12 cellular contexts compared by ENCODE assay signal in the genomic region with DNA sequence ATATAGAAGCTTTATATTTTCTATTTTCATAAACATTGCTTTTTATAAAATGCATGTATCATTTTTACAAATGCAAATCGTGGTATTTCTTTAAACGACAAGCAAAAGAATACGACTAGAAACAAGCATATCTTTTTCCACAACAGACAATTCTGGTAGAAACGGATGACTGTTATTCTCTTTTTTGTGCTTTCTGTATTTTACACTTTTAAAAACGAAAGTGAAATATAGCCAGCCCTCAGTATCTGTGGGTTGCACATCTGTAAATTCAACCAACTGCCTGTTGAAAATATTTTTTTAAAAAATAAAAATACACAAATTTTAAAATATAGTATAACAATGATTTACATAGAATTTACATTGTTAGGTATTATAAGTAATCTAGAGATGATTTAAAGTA.
DNase-seq lines count a peak whose midpoint lies in the region; ATAC-seq, FAIRE-seq and TF ChIP-seq lines count a peak whose summit lies in the region.
"Had no signal": no experiment of that assay in that cellular context is flagged by ENCODE, and none has a peak within 500 bp of the region (broad histone marks: within the 10 kb centered on the region; RNA-seq: fewer than 3 reads in every experiment).

No MANE protein-coding gene starts in this region.

- no peaks in the 10 kb centered on the region for H3K9me3 Mint-ChIP-seq in activated T-helper 17 cell treated with anti-CD3 and anti-CD28 coated beads, Interleukin-2, amount 50 U/mL, for 72 hours
- H3K9me3 Mint-ChIP-seq in natural killer cell, result no peaks in the 10 kb centered on the region
- H3K9me3 Mint-ChIP-seq: mesothelial cell of epicardium had no signal

- DNase-seq in GM18507 (ENCODE audit: extremely low spot score, insufficient read length, low read depth) (no peak), NCI-H2081 treated with DMSO at 0.1 percent for 48 hours (lab: John Stamatoyannopoulos, UW) (no peak), natural killer cell (no peak)
- DNase-seq in stimulated activated naive CD4-positive, alpha-beta T cell treated with Interleukin-2 at 50 U/mL for 16 hours (lab: John Stamatoyannopoulos, UW), result no peak
- DNase-seq: nucleus accumbens; Right ventricle myocardium superior; stimulated activated CD4-positive, alpha-beta T cell treated with anti-CD3 and anti-CD28 coated beads, Interleukin-4, amount 100 ng/mL, for 24 hours had no signal

- H3K27ac Mint-ChIP-seq in activated T-helper 17 cell treated with anti-CD3 and anti-CD28 coated beads, Interleukin-2, amount 50 U/mL, for 72 hours, result no peak overlapping the region
- no peak overlapping the region for H3K27ac Mint-ChIP-seq in natural killer cell
- H3K27ac Mint-ChIP-seq: mesothelial cell of epicardium had no signal

- ATAC-seq in GM21381 (IDR thresholded peaks at IDR 0.05; ENCODE audit: unreplicated experiment) (peak; percentile 47), HG03159 (IDR thresholded peaks at IDR 0.05; ENCODE audit: unreplicated experiment) (peak; percentile 80), natural killer cell (no peak)
- ATAC-seq in activated T-helper 17 cell treated with anti-CD3 and anti-CD28 coated beads, Interleukin-2, amount 50 U/mL, for 72 hours (replicated peaks), result peak; percentile 53

- no peaks in the 10 kb centered on the region for H3K36me3 Mint-ChIP-seq in activated T-helper 17 cell treated with anti-CD3 and anti-CD28 coated beads, Interleukin-2, amount 50 U/mL, for 72 hours (ENCODE audit: low read depth)
- H3K36me3 Mint-ChIP-seq in natural killer cell, result no peaks in the 10 kb centered on the region

- intact Hi-C loops in natural killer cell (cut with micrococcal nuclease), result no loop called here

- no peak for TF ChIP-seq CTCF in natural killer cell (IDR thresholded peaks at IDR 0.05)

- H3K4me3 Mint-ChIP-seq in activated T-helper 17 cell treated with anti-CD3 and anti-CD28 coated beads, Interleukin-2, amount 50 U/mL, for 72 hours, result no peak overlapping the region
- H3K4me3 Mint-ChIP-seq in natural killer cell, result no peak overlapping the region
- H3K4me3 Mint-ChIP-seq: mesothelial cell of epicardium had no signal

- H3K27me3 Mint-ChIP-seq in activated T-helper 17 cell treated with anti-CD3 and anti-CD28 coated beads, Interleukin-2, amount 50 U/mL, for 72 hours, result peaks cover 5% of the 10 kb centered on the region
- peaks cover 0 to 3% of the 10 kb centered on the region in 2 donors for H3K27me3 Mint-ChIP-seq in natural killer cell (ENCODE audit: low read depth in 2 of 2)

- H3K4me1 Mint-ChIP-seq in activated T-helper 17 cell treated with anti-CD3 and anti-CD28 coated beads, Interleukin-2, amount 50 U/mL, for 72 hours, result no peaks in the 10 kb centered on the region
- H3K4me1 Mint-ChIP-seq in natural killer cell, result no peaks in the 10 kb centered on the region

- FAIRE-seq in GM18507 (lab: Jason Lieb, UNC), result peak; percentile 24
- FAIRE-seq: astrocyte had no signal

Comparison
In these comparisons a context has a peak if more than half of its experiments do, and no peak if none do; other contexts are left out.
1. ATAC-seq: peak in GM21381 (single experiment), HG03159 (single experiment) and activated T-helper 17 cell treated with anti-CD3 and anti-CD28 coated beads, Interleukin-2, amount 50 U/mL, for 72 hours (single experiment); none in natural killer cell (0 of 3).